Comparison of ENCODE assay signal across 8 cellular contexts in the genomic region with DNA sequence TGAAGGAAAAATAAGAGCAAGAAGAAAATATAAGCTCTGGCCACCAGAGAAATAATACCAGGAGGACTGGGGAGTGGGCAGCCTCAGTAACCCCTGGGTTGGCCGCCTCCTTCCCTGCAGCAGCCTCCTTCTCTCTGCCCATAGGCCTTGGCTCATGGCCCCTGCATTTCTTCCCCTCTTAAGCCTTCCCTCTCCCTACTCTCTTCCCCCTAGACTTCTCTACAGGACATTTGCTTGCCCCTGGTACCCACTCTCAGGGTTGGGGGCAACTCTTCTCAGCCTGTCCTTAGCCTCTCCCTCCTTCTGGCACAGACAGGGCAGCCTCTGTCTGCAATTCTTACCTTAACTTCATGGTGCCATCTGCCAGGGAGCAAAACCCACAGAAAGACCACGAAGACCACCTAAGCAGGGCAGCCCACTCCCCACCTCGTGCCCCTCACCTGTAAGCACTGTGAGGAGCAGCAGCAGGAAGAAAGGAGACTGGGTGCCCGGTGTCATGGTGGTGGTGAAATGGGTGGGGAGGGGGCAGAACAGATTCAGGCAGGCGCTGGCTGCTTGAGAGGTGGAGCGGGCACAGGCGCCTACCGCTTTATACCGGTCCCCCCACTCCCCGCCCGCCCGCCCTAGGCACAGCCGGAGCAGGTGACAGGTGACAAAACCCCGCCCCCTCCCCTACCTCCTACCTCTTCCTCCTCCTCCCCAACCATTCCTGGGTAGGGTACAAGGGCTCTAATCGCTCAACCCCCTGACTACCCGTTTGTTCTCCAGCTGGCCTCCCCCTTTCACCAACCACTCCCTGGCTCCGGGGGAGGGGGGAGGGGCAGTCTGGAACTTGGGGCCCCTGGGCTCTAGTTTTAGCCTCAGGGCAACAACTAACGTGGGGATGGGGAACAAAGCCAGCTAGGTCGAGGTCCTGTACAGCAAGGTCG. TPM values are rescaled to one million over a fixed set of nuclear protein-coding genes. Genes with fewer than 3 reads are reported as not detected.
DNase-seq lines count a peak whose midpoint lies in the region; ATAC-seq, FAIRE-seq and TF ChIP-seq lines count a peak whose summit lies in the region.

No MANE protein-coding gene starts in this region.

- peaks cover 22% of the 10 kb centered on the region for H3K4me1 ChIP-seq in HAP-1
- H3K4me1 ChIP-seq in K562 (replicated peaks in 1 of 2; ENCODE audit: control insufficient read depth in 2 of 2, insufficient read depth in 2 of 2, low read length in 2 of 2), result peaks cover 19 to 48% of the 10 kb centered on the region in 2 experiments

- in situ Hi-C loops in HAP-1 (cut with MboI; ENCODE audit: low sequenced_read_pairs) (no loop called here), K562 (cut with MboI) (no loop called here)

- H3K4me2 ChIP-seq in K562 (ENCODE audit: insufficient read depth, low read length), result peak overlapping the region; percentile 97

- ATAC-seq in K562, result peak; percentile 29
- ATAC-seq in stimulated activated naive CD8-positive, alpha-beta T cell treated with anti-CD3 and anti-CD28 coated beads, Interleukin-15, Interleukin-2, amounts not matched to agents 100 U/mL and 50 U/mL, for 24 hours, result peak; percentile 0
- ATAC-seq in GM21447 (IDR thresholded peaks at IDR 0.05; ENCODE audit: unreplicated experiment), result no peak
- ATAC-seq in GM18498 (IDR thresholded peaks at IDR 0.05; ENCODE audit: unreplicated experiment), result no peak

- H3K36me3 ChIP-seq in HAP-1 (replicated peaks) (peaks cover 13% of the 10 kb centered on the region), K562 (ENCODE audit: control insufficient read depth, insufficient read depth, low read length) (peaks cover 20% of the 10 kb centered on the region; the same call in 1 of the 3 replicates)

- H3K9me3 ChIP-seq in HAP-1, result no peaks in the 10 kb centered on the region
- H3K9me3 ChIP-seq in K562 (replicated peaks; ENCODE audit: control insufficient read depth, insufficient read depth, low read depth, low read length), result no peaks in the 10 kb centered on the region

- 13% methylated on average over 8 of the region's 20 CpGs for WGBS in K562 (ENCODE audit: insufficient coverage, low coverage, missing lambda C conversion rate)

- peak overlapping the region; percentile 97 for H2AFZ ChIP-seq in K562 (ENCODE audit: low read depth, low read length)

- peaks cover 30% of the 10 kb centered on the region for H3K79me2 ChIP-seq in K562 (ENCODE audit: control insufficient read depth, insufficient read depth, low read length)

- POLR2A ChIA-PET in K562 (lab: Yijun Ruan, JAX), result interaction anchor here (0.6 to 1.2 kb wide), 12 partner anchors 8 to 322 kb away, joined by 3 to 7 read pairs (median 3); a partner anchor contains a TSS

- intact Hi-C loops in K562 (cut with micrococcal nuclease), result loop anchor here (1.0 kb wide), 3 partner anchors 13 to 35 kb away; no protein-coding TSS in a partner anchor

- no peaks in the 10 kb centered on the region for H3K9me1 ChIP-seq in K562 (ENCODE audit: control insufficient read depth, insufficient read depth, low read length)

- no peak for TF ChIP-seq POLR2A in K562 (conservative IDR thresholded peaks at IDR 0.05)

- peak overlapping the region; percentile 100 for H3K27ac ChIP-seq in K562 (ENCODE audit: extremely low read depth, low read depth, low read length)
- H3K27ac ChIP-seq in layer of hippocampus (ENCODE audit: low read depth, low read length), result peak overlapping the region; percentile 75

- H3K9ac ChIP-seq in K562 (ENCODE audit: insufficient read depth in 1 of 2, low read depth in 2 of 2, low read length in 2 of 2), result peak overlapping the region; percentile 98 to 99

- no peaks in the 10 kb centered on the region for H4K20me1 ChIP-seq in K562 (replicated peaks; ENCODE audit: control insufficient read depth, insufficient read depth, low read length)

- H3K27me3 ChIP-seq in HAP-1 (ENCODE audit: low read depth), result no peaks in the 10 kb centered on the region
- H3K27me3 ChIP-seq in K562 (ENCODE audit: control insufficient read depth in 2 of 2, insufficient read depth in 2 of 2, low read length in 2 of 2), result no peaks in the 10 kb centered on the region
- no peaks in the 10 kb centered on the region for H3K27me3 ChIP-seq in layer of hippocampus (ENCODE audit: control insufficient read depth, insufficient read depth, low read length)

- no TSS peak for BruUV-seq in K562 (replicated peaks; lab: Mats Ljungman, UMichigan)

- TF ChIP-seq EP300 in K562 (IDR thresholded peaks at IDR 0.05; ENCODE audit: low read length), result no peak

- peak; percentile 58 for FAIRE-seq in K562 (lab: Jason Lieb, UNC)

- H3K4me3 ChIP-seq in HAP-1, result peak overlapping the region; percentile 49
- peak overlapping the region; percentile 69 for H3K4me3 ChIP-seq in K562

- TF ChIP-seq CTCF in K562 (IDR thresholded peaks at IDR 0.05 in 2 of 3, conservative IDR thresholded peaks at IDR 0.05 in 1 of 3; ENCODE audit: insufficient read depth in 2 of 3, low read depth in 1 of 3, low read length in 3 of 3), result no peak

- CTCF ChIA-PET in K562 (lab: Yijun Ruan, JAX; ENCODE audit: low intra/inter-chr PET ratio), result interaction anchor here (0.8 to 1.1 kb wide), 2 partner anchors 16 to 20 kb away, joined by 3 read pairs; a partner anchor contains a TSS

- TF ChIP-seq RAD21 in K562 (CRISPR knock-in tag; conservative IDR thresholded peaks at IDR 0.05 in 1 of 2, IDR thresholded peaks at IDR 0.05 in 1 of 2), result no peak

- no peak for DNase-seq in HAP-1 (ENCODE audit: low spot score in 2 of 2)
- DNase-seq in NCI-H510A (lab: John Stamatoyannopoulos, UW), result peak; percentile 87
- peak; percentile 76 to 84 (median 82) for DNase-seq in K562 (ENCODE audit: extremely low read depth in 1 of 4, low spot score in 3 of 4)
- DNase-seq in stimulated activated naive CD8-positive, alpha-beta T cell treated with anti-CD3 and anti-CD28 coated beads, Interleukin-15, Interleukin-2, amounts not matched to agents 100 U/mL and 50 U/mL, for 24 hours, result no peak
- DNase-seq in SKM-1 (lab: John Stamatoyannopoulos, UW; ENCODE audit: unreplicated experiment), result no peak

RNA-seq across cellular contexts. Expression of a gene that starts 15.1 kb away (rescaled TPM):
- total RNA-seq in K562 (2011; cell fraction: chromatin; rRNA removed; ENCODE audit: low replicate concordance), result 41.1 and 69.3 TPM in 2 replicates
- total RNA-seq in K562 (2011; cell fraction: nucleolus; rRNA removed), result 30.0 and 35.2 TPM in 2 replicates
- 23.9 and 24.2 TPM in 2 replicates for total RNA-seq in K562 (2011; cell fraction: nucleoplasm; rRNA removed)
- total RNA-seq in K562 (2014; rRNA removed) (2.5 and 3.2 TPM in 2 replicates), K562 (2014; rRNA removed; fragmentation: Illumina TruSeq; extraction: Trizol) (2.0 and 2.4 TPM in 2 replicates), K562 (2015; rRNA removed; fragmentation: Illumina TruSeq; extraction: Trizol) (3.1 and 3.4 TPM in 2 replicates), K562 (2021) (3.3 and 5.0 TPM in 2 replicates)
- polyA plus RNA-seq in K562 (2011; rRNA removed) (5.8 and 6.8 TPM in 2 replicates), K562 (2014; fragmentation: Illumina TruSeq; extraction: Trizol) (2.5 and 3.2 TPM in 2 replicates), K562 (2014; fragmentation: Nextera tagmentation; extraction: Ambion mirVana) (under 1 TPM; 0.59 to 0.89 TPM), K562 (2014; rRNA removed) (6.6 and 8.3 TPM in 2 replicates)
- polyA plus RNA-seq in K562 (2011; cell fraction: cytosol; rRNA removed), result 4.3 and 5.3 TPM in 2 replicates
- polyA plus RNA-seq in K562 (2011; cell fraction: nucleus; rRNA removed), result 48.2 and 56.8 TPM in 2 replicates
- 6.7 and 14.3 TPM in 2 replicates for polyA plus RNA-seq in K562 (2012)
- polyA minus RNA-seq in K562 (2011; rRNA and poly(A)+ RNA removed), result 4.6 TPM in 2 replicates
- 2.0 and 2.3 TPM in 2 replicates for polyA minus RNA-seq in K562 (2011; cell fraction: cytosol; rRNA and poly(A)+ RNA removed)
- polyA minus RNA-seq in K562 (2011; cell fraction: nucleus; rRNA and poly(A)+ RNA removed), result 7.3 and 8.8 TPM in 2 replicates

RNA-seq across cellular contexts. Expression of a gene that starts 15.9 kb away (rescaled TPM):
- 16.6 and 32.2 TPM in 2 replicates for total RNA-seq in K562 (2011; cell fraction: chromatin; rRNA removed; ENCODE audit: low replicate concordance)
- total RNA-seq in K562 (2011; cell fraction: nucleolus; rRNA removed), result 41.9 and 55.9 TPM in 2 replicates
- total RNA-seq in K562 (2011; cell fraction: nucleoplasm; rRNA removed), result 26.1 and 28.5 TPM in 2 replicates
- total RNA-seq in K562 (2014; rRNA removed), result 98.4 and 165 TPM in 2 replicates
- 37.3 and 44.6 TPM in 2 replicates for total RNA-seq in K562 (2014; rRNA removed; fragmentation: Illumina TruSeq; extraction: Trizol)
- total RNA-seq in K562 (2015; rRNA removed; fragmentation: Illumina TruSeq; extraction: Trizol), result 65.1 and 66.9 TPM in 2 replicates
- total RNA-seq in K562 (2021), result 73.8 and 83.3 TPM in 2 replicates
- 65.8 and 73.3 TPM in 2 replicates for polyA plus RNA-seq in K562 (2011; rRNA removed)
- polyA plus RNA-seq in K562 (2011; cell fraction: cytosol; rRNA removed), result 102 and 177 TPM in 2 replicates
- polyA plus RNA-seq in K562 (2011; cell fraction: nucleus; rRNA removed), result 65.2 and 88.3 TPM in 2 replicates
- 79.8 and 86.4 TPM in 2 replicates for polyA plus RNA-seq in K562 (2012)
- 80.0 and 88.4 TPM in 2 replicates for polyA plus RNA-seq in K562 (2014; fragmentation: Illumina TruSeq; extraction: Trizol)
- polyA plus RNA-seq in K562 (2014; fragmentation: Nextera tagmentation; extraction: Ambion mirVana), result 10 to 100 TPM; 29.1 to 66.3 TPM
- 83.5 and 90.5 TPM in 2 replicates for polyA plus RNA-seq in K562 (2014; rRNA removed)
- polyA minus RNA-seq in K562 (2011; rRNA and poly(A)+ RNA removed), result 25.2 and 38.9 TPM in 2 replicates
- polyA minus RNA-seq in K562 (2011; cell fraction: cytosol; rRNA and poly(A)+ RNA removed), result 35.6 and 41.5 TPM in 2 replicates
- polyA minus RNA-seq in K562 (2011; cell fraction: nucleus; rRNA and poly(A)+ RNA removed), result 26.3 and 28.4 TPM in 2 replicates

RNA-seq across cellular contexts. Expression of a gene that starts 19.0 kb away (rescaled TPM):
- 0.95 and 1.8 TPM in 2 replicates for total RNA-seq in K562 (2011; cell fraction: chromatin; rRNA removed; ENCODE audit: low replicate concordance)
- total RNA-seq in K562 (2011; cell fraction: nucleolus; rRNA removed), result 0.67 and 0.92 TPM in 2 replicates
- total RNA-seq in K562 (2011; cell fraction: nucleoplasm; rRNA removed), result 0.66 and 1.1 TPM in 2 replicates
- total RNA-seq in K562 (2014; rRNA removed), result 0.04 and 0.05 TPM in 2 replicates
- not detected in 2 replicates for total RNA-seq in K562 (2014; rRNA removed; fragmentation: Illumina TruSeq; extraction: Trizol)
- total RNA-seq in K562 (2015; rRNA removed; fragmentation: Illumina TruSeq; extraction: Trizol), result 0.14 TPM in 1 of 2 replicates, not detected in the other
- 0.22 and 0.60 TPM in 2 replicates for total RNA-seq in K562 (2021)
- polyA plus RNA-seq in K562 (2011; rRNA removed), result 0.08 and 0.12 TPM in 2 replicates
- 0.13 and 0.18 TPM in 2 replicates for polyA plus RNA-seq in K562 (2011; cell fraction: cytosol; rRNA removed)
- 0.59 and 0.64 TPM in 2 replicates for polyA plus RNA-seq in K562 (2011; cell fraction: nucleus; rRNA removed)
- polyA plus RNA-seq in K562 (2012), result 0.16 and 0.29 TPM in 2 replicates
- polyA plus RNA-seq in K562 (2014; fragmentation: Illumina TruSeq; extraction: Trizol), result 0.15 and 0.18 TPM in 2 replicates
- polyA plus RNA-seq in K562 (2014; fragmentation: Nextera tagmentation; extraction: Ambion mirVana), result not detected
- 0.11 and 0.41 TPM in 2 replicates for polyA plus RNA-seq in K562 (2014; rRNA removed)
- polyA minus RNA-seq in K562 (2011; rRNA and poly(A)+ RNA removed), result 0.09 TPM in 1 of 2 replicates, not detected in the other
- polyA minus RNA-seq in K562 (2011; cell fraction: cytosol; rRNA and poly(A)+ RNA removed), result not detected in 2 replicates
- 0.13 TPM in 1 of 2 replicates, not detected in the other for polyA minus RNA-seq in K562 (2011; cell fraction: nucleus; rRNA and poly(A)+ RNA removed)

RNA-seq across cellular contexts. Expression of a gene that starts 19.5 kb away (rescaled TPM):
- total RNA-seq in K562 (2011; cell fraction: chromatin; rRNA removed; ENCODE audit: low replicate concordance), result 114 and 195 TPM in 2 replicates
- 338 and 376 TPM in 2 replicates for total RNA-seq in K562 (2011; cell fraction: nucleolus; rRNA removed)
- total RNA-seq in K562 (2011; cell fraction: nucleoplasm; rRNA removed), result 298 TPM in 2 replicates
- total RNA-seq in K562 (2014; rRNA removed) (211 and 255 TPM in 2 replicates), K562 (2014; rRNA removed; fragmentation: Illumina TruSeq; extraction: Trizol) (226 and 244 TPM in 2 replicates), K562 (2015; rRNA removed; fragmentation: Illumina TruSeq; extraction: Trizol) (290 and 294 TPM in 2 replicates), K562 (2021) (243 and 253 TPM in 2 replicates)
- polyA plus RNA-seq in K562 (2011; rRNA removed) (129 and 178 TPM in 2 replicates), K562 (2014; fragmentation: Illumina TruSeq; extraction: Trizol) (418 and 443 TPM in 2 replicates), K562 (2014; fragmentation: Nextera tagmentation; extraction: Ambion mirVana) (100 to 1,000 TPM; 429 to 436 TPM), K562 (2014; rRNA removed) (126 and 196 TPM in 2 replicates)
- polyA plus RNA-seq in K562 (2011; cell fraction: cytosol; rRNA removed), result 462 and 551 TPM in 2 replicates
- polyA plus RNA-seq in K562 (2011; cell fraction: nucleus; rRNA removed), result 206 and 232 TPM in 2 replicates
- polyA plus RNA-seq in K562 (2012), result 327 and 494 TPM in 2 replicates
- 153 and 212 TPM in 2 replicates for polyA minus RNA-seq in K562 (2011; rRNA and poly(A)+ RNA removed)
- 167 and 266 TPM in 2 replicates for polyA minus RNA-seq in K562 (2011; cell fraction: cytosol; rRNA and poly(A)+ RNA removed)
- 51.4 and 83.0 TPM in 2 replicates for polyA minus RNA-seq in K562 (2011; cell fraction: nucleus; rRNA and poly(A)+ RNA removed)

RNA-seq across cellular contexts. Expression of a gene that starts 52.3 kb away (rescaled TPM):
- total RNA-seq in K562 (2011; cell fraction: chromatin; rRNA removed; ENCODE audit: low replicate concordance), result 7.1 and 27.9 TPM in 2 replicates
- 73.0 and 77.4 TPM in 2 replicates for total RNA-seq in K562 (2011; cell fraction: nucleolus; rRNA removed)
- 47.4 and 60.5 TPM in 2 replicates for total RNA-seq in K562 (2011; cell fraction: nucleoplasm; rRNA removed)
- total RNA-seq in K562 (2014; rRNA removed) (41.3 and 45.1 TPM in 2 replicates), K562 (2014; rRNA removed; fragmentation: Illumina TruSeq; extraction: Trizol) (1.8 and 3.7 TPM in 2 replicates), K562 (2015; rRNA removed; fragmentation: Illumina TruSeq; extraction: Trizol) (34.2 and 40.0 TPM in 2 replicates), K562 (2021) (92.1 and 94.2 TPM in 2 replicates)
- polyA plus RNA-seq in K562 (2011; rRNA removed) (27.1 and 62.3 TPM in 2 replicates), K562 (2014; fragmentation: Illumina TruSeq; extraction: Trizol) (8.6 and 59.7 TPM in 2 replicates), K562 (2014; fragmentation: Nextera tagmentation; extraction: Ambion mirVana) (10 to 100 TPM; 12.6 to 36.4 TPM), K562 (2014; rRNA removed) (120 and 141 TPM in 2 replicates)
- polyA plus RNA-seq in K562 (2011; cell fraction: cytosol; rRNA removed), result 209 and 283 TPM in 2 replicates
- polyA plus RNA-seq in K562 (2011; cell fraction: nucleus; rRNA removed), result 63.1 and 75.1 TPM in 2 replicates
- 123 and 131 TPM in 2 replicates for polyA plus RNA-seq in K562 (2012)
- polyA minus RNA-seq in K562 (2011; rRNA and poly(A)+ RNA removed), result 6.0 and 10.0 TPM in 2 replicates
- 11.5 and 13.6 TPM in 2 replicates for polyA minus RNA-seq in K562 (2011; cell fraction: cytosol; rRNA and poly(A)+ RNA removed)
- polyA minus RNA-seq in K562 (2011; cell fraction: nucleus; rRNA and poly(A)+ RNA removed), result 12.2 and 13.9 TPM in 2 replicates

Comparison
In these comparisons a context has a peak if more than half of its experiments do, and no peak if none do; other contexts are left out.
1. DNase-seq: peak in NCI-H510A (single experiment) and K562 (4 of 4); none in HAP-1 (0 of 2), stimulated activated naive CD8-positive, alpha-beta T cell treated with anti-CD3 and anti-CD28 coated beads, Interleukin-15, Interleukin-2, amounts not matched to agents 100 U/mL and 50 U/mL, for 24 hours (single experiment) and SKM-1 (single experiment).
2. ATAC-seq: peak in K562 (single experiment) and stimulated activated naive CD8-positive, alpha-beta T cell treated with anti-CD3 and anti-CD28 coated beads, Interleukin-15, Interleukin-2, amounts not matched to agents 100 U/mL and 50 U/mL, for 24 hours (single experiment); none in GM21447 (single experiment) and GM18498 (single experiment).